12 cellular contexts compared by ENCODE assay signal in genomic region chr4:94256833-94257232, GRCh38. TPM values are rescaled to one million over a fixed set of nuclear protein-coding genes. Genes with fewer than 3 reads are reported as not detected.
A peak's percentile ranks its signal among the peaks of the same experiment; 100 is the strongest.
DNase-seq lines count a peak whose midpoint lies in the region; FAIRE-seq and TF ChIP-seq lines count a peak whose summit lies in the region.
"Had no signal": no experiment of that assay in that cellular context is flagged by ENCODE, and none has a peak within 500 bp of the region (broad histone marks: within the 10 kb centered on the region; RNA-seq: fewer than 3 reads in every experiment).

No MANE protein-coding gene starts in this region.

- POLR2A ChIA-PET in endothelial cell of umbilical vein (lab: Charles Lee), result no interaction called here
- POLR2A ChIA-PET in activated CD4-positive, alpha-beta T cell treated with anti-CD3 and anti-CD28 coated beads, Interleukin-2, amount 10 ng/mL, durations not matched to agents 7 days and 5 days (lab: Charles Lee), result no interaction called here

- no peaks in the 10 kb centered on the region for H3K4me1 Mint-ChIP-seq in activated CD4-positive, alpha-beta T cell treated with anti-CD3 and anti-CD28 coated beads, Interleukin-2, amount 10 ng/mL, durations not matched to agents 7 days and 5 days

- H3K9ac ChIP-seq in endothelial cell of umbilical vein (replicated peaks; ENCODE audit: extremely low read depth, insufficient read depth, low read length), result no peak overlapping the region

- no peak overlapping the region for H3K27ac Mint-ChIP-seq in activated CD4-positive, alpha-beta T cell treated with anti-CD3 and anti-CD28 coated beads, Interleukin-2, amount 10 ng/mL, durations not matched to agents 7 days and 5 days
- H3K27ac Mint-ChIP-seq: activated CD8-positive, alpha-beta memory T cell treated with anti-CD3 and anti-CD28 coated beads, Interleukin-2, amount 10 ng/mL, durations not matched to agents 7 days and 5 days; mesothelial cell of epicardium had no signal

- H3K27me3 Mint-ChIP-seq in activated CD4-positive, alpha-beta T cell treated with anti-CD3 and anti-CD28 coated beads, Interleukin-2, amount 10 ng/mL, durations not matched to agents 7 days and 5 days, result no peaks in the 10 kb centered on the region
- H3K27me3 Mint-ChIP-seq: activated CD8-positive, alpha-beta memory T cell treated with anti-CD3 and anti-CD28 coated beads, Interleukin-2, amount 10 ng/mL, durations not matched to agents 7 days and 5 days had no signal

- H3K4me3 ChIP-seq in endothelial cell of umbilical vein (replicated peaks in 1 of 3; ENCODE audit: insufficient read depth in 1 of 3, low read depth in 1 of 3, low read length in 3 of 3), result no peak overlapping the region
- H3K4me3 ChIP-seq: sigmoid colon had no signal

- H2AFZ ChIP-seq in endothelial cell of umbilical vein (ENCODE audit: low read depth, low read length), result no peak overlapping the region

- dilution Hi-C loops in endothelial cell of umbilical vein (cut with MboI; ENCODE audit: extremely low pct_ligation_motif_present, low sequenced_read_pairs), result no loop called here

- peaks cover 4 to 8% of the 10 kb centered on the region in 2 experiments for H3K36me3 ChIP-seq in endothelial cell of umbilical vein (ENCODE audit: control insufficient read depth in 2 of 2, extremely low read depth in 1 of 2, insufficient read depth in 2 of 2, low read length in 2 of 2)

- TF ChIP-seq CTCF in 22Rv1 (IDR thresholded peaks at IDR 0.05) (peak; percentile 50), endothelial cell of umbilical vein (IDR thresholded peaks at IDR 0.05; ENCODE audit: extremely low read depth in 1 of 2, insufficient read depth in 1 of 2, low read depth in 1 of 2, low read length in 2 of 2) (no peak)

- H3K4me3 Mint-ChIP-seq in activated CD4-positive, alpha-beta T cell treated with anti-CD3 and anti-CD28 coated beads, Interleukin-2, amount 10 ng/mL, durations not matched to agents 7 days and 5 days, result no peak overlapping the region
- H3K4me3 Mint-ChIP-seq: activated CD8-positive, alpha-beta memory T cell treated with anti-CD3 and anti-CD28 coated beads, Interleukin-2, amount 10 ng/mL, durations not matched to agents 7 days and 5 days; mesothelial cell of epicardium had no signal

- CTCF ChIA-PET in endothelial cell of umbilical vein (lab: Charles Lee), result no interaction called here
- CTCF ChIA-PET in activated CD4-positive, alpha-beta T cell treated with anti-CD3 and anti-CD28 coated beads, Interleukin-2, amount 10 ng/mL, durations not matched to agents 7 days and 5 days (lab: Charles Lee), result no interaction called here

- no peaks in the 10 kb centered on the region for H3K79me2 ChIP-seq in endothelial cell of umbilical vein (ENCODE audit: control insufficient read depth, insufficient read depth, low read length)

- DNase-seq in NCI-H69 (lab: John Stamatoyannopoulos, UW) (peak; percentile 2), endothelial cell of umbilical vein (ENCODE audit: low read depth, low spot score) (peak; percentile 17), NCI-H1417 treated with DMSO at 0.1 percent for 48 hours (lab: John Stamatoyannopoulos, UW) (no peak), SKM-1 (lab: John Stamatoyannopoulos, UW; ENCODE audit: unreplicated experiment) (no peak), NCI-H524 treated with DMSO at 0.1 percent for 48 hours (lab: John Stamatoyannopoulos, UW) (no peak)
- DNase-seq in activated CD4-positive, alpha-beta T cell treated with anti-CD3 and anti-CD28 coated beads, Interleukin-2, amount 10 ng/mL, durations not matched to agents 7 days and 5 days, result no peak
- DNase-seq: activated CD8-positive, alpha-beta memory T cell treated with anti-CD3 and anti-CD28 coated beads, Interleukin-2, amount 10 ng/mL, durations not matched to agents 7 days and 5 days; sigmoid colon had no signal

- BruUV-seq in endothelial cell of umbilical vein (replicated peaks; lab: Mats Ljungman, UMichigan), result no TSS peak

- H3K4me2 ChIP-seq in endothelial cell of umbilical vein (ENCODE audit: insufficient read depth, low read length), result no peak overlapping the region

- no peaks in the 10 kb centered on the region for H3K9me3 Mint-ChIP-seq in activated CD4-positive, alpha-beta T cell treated with anti-CD3 and anti-CD28 coated beads, Interleukin-2, amount 10 ng/mL, durations not matched to agents 7 days and 5 days

- H3K27ac ChIP-seq in 22Rv1, result no peak overlapping the region
- H3K27ac ChIP-seq in endothelial cell of umbilical vein (ENCODE audit: insufficient read depth, low read depth, low read length), result no peak overlapping the region
- H3K27ac ChIP-seq: sigmoid colon had no signal

- H3K9me1 ChIP-seq in endothelial cell of umbilical vein (replicated peaks; ENCODE audit: control insufficient read depth, extremely low read depth, insufficient read depth, low read length), result no peaks in the 10 kb centered on the region

- FAIRE-seq in G401.6 (lab: Jason Lieb, UNC) (peak; percentile 84), endothelial cell of umbilical vein (lab: Jason Lieb, UNC) (no peak)
- FAIRE-seq: frontal cortex had no signal

- intact Hi-C loops in endothelial cell of umbilical vein (cut with micrococcal nuclease), result loop anchor here (1.0 kb wide), 1 partner anchor 466 kb away; no protein-coding TSS in a partner anchor

- no peaks in the 10 kb centered on the region for H4K20me1 ChIP-seq in endothelial cell of umbilical vein (replicated peaks; ENCODE audit: control insufficient read depth, extremely low read depth, insufficient read depth, low read length)

- H3K9me3 ChIP-seq in endothelial cell of umbilical vein (replicated peaks; ENCODE audit: control insufficient read depth, insufficient read depth, low read length), result no peaks in the 10 kb centered on the region
- H3K9me3 ChIP-seq: sigmoid colon had no signal

- peaks cover 1% of the 10 kb centered on the region for H3K4me1 ChIP-seq in endothelial cell of umbilical vein (ENCODE audit: control insufficient read depth, extremely low read depth, insufficient read depth, low read length)
- H3K4me1 ChIP-seq: sigmoid colon had no signal

- H3K36me3 Mint-ChIP-seq in activated CD4-positive, alpha-beta T cell treated with anti-CD3 and anti-CD28 coated beads, Interleukin-2, amount 10 ng/mL, durations not matched to agents 7 days and 5 days (ENCODE audit: low read depth), result peaks cover 21% of the 10 kb centered on the region

- H3K27me3 ChIP-seq in endothelial cell of umbilical vein (ENCODE audit: control insufficient read depth in 2 of 2, insufficient read depth in 2 of 2, low read length in 2 of 2), result no peaks in the 10 kb centered on the region
- H3K27me3 ChIP-seq: sigmoid colon had no signal

- no peak for TF ChIP-seq POLR2A in endothelial cell of umbilical vein (IDR thresholded peaks at IDR 0.05; ENCODE audit: low read depth, low read length)

TF ChIP-seq in endothelial cell of umbilical vein, 7 proteins besides CTCF, POLR2A, EP300 and RAD21:
- TF ChIP-seq JUN (IDR thresholded peaks at IDR 0.05; ENCODE audit: borderline replicate concordance, insufficient read depth, insufficient read length, low read depth), result no peak

RNA-seq across cellular contexts. Expression of gene SMARCAD1, which starts 49.2 kb away (rescaled TPM):
- total RNA-seq in endothelial cell of umbilical vein, result 34.8 and 35.5 TPM in 2 replicates
- 11.4 and 15.5 TPM in 2 replicates for polyA plus RNA-seq in endothelial cell of umbilical vein
- 11.8 and 13.0 TPM in 2 replicates for polyA plus RNA-seq in endothelial cell of umbilical vein (2011; cell fraction: cytosol; rRNA removed)
- 49.6 and 66.1 TPM in 2 replicates for polyA plus RNA-seq in endothelial cell of umbilical vein (2011; cell fraction: nucleus; rRNA removed)
- polyA plus RNA-seq in endothelial cell of umbilical vein (2012), result 16.4 and 24.6 TPM in 2 replicates
- polyA minus RNA-seq in endothelial cell of umbilical vein, result 26.9 and 29.1 TPM in 2 replicates
- polyA minus RNA-seq in endothelial cell of umbilical vein (2011; cell fraction: cytosol; rRNA and poly(A)+ RNA removed), result 9.7 TPM
- 55.2 and 91.6 TPM in 2 replicates for polyA minus RNA-seq in endothelial cell of umbilical vein (2011; cell fraction: nucleus; rRNA and poly(A)+ RNA removed)
- total RNA-seq in activated CD4-positive, alpha-beta T cell treated with anti-CD3 and anti-CD28 coated beads, Interleukin-2, amount 10 ng/mL, durations not matched to agents 7 days and 5 days, result 10 to 100 TPM; 26.9 to 32.4 TPM

Comparison
In these comparisons a context has a peak if more than half of its experiments do, and no peak if none do; other contexts are left out.
1. DNase-seq: peak in NCI-H69 (single experiment) and endothelial cell of umbilical vein (single experiment); none in NCI-H1417 treated with DMSO at 0.1 percent for 48 hours (single experiment), SKM-1 (single experiment), NCI-H524 treated with DMSO at 0.1 percent for 48 hours (single experiment) and activated CD4-positive, alpha-beta T cell treated with anti-CD3 and anti-CD28 coated beads, Interleukin-2, amount 10 ng/mL, durations not matched to agents 7 days and 5 days (single experiment).